ENCODE assay signal across 27 cellular contexts in genomic region chr20:57912227-57912582, GRCh38.
"Had no signal": no experiment of that assay in that cellular context is flagged by ENCODE, and none has a peak within 500 bp of the region (broad histone marks: within the 10 kb centered on the region; RNA-seq: fewer than 3 reads in every experiment).

No MANE protein-coding gene starts in this region.

- H3K27ac ChIP-seq: lower lobe of right lung, pancreas, psoas muscle, sigmoid colon, transverse colon, upper lobe of left lung had no signal

- ATAC-seq: left lobe of liver; left ventricle myocardium superior; lower lobe of right lung; naive thymus-derived CD8-positive, alpha-beta T cell; pancreas; psoas muscle; stimulated activated memory B cell treated with anti-CD40 and anti-IgM and Interleukin-4, amounts not matched to agents 10 μg/mL and 1 μg/mL and 100 μg/mL, for 72 hours; stimulated activated naive CD8-positive, alpha-beta T cell treated with anti-CD3 and anti-CD28 coated beads, Interleukin-15, amount 100 ng/mL, for 72 hours had no signal

- H3K4me1 ChIP-seq: lower lobe of right lung, pancreas, psoas muscle, sigmoid colon, transverse colon, upper lobe of left lung had no signal

- H3K9me3 ChIP-seq: lower lobe of right lung, pancreas, psoas muscle, sigmoid colon, transverse colon, upper lobe of left lung had no signal

- H3K4me1 Mint-ChIP-seq: naive thymus-derived CD8-positive, alpha-beta T cell; neural crest cell; stimulated activated memory B cell treated with anti-CD40 and anti-IgM and Interleukin-4, amounts not matched to agents 10 μg/mL and 1 μg/mL and 100 μg/mL, for 72 hours; stimulated activated naive CD8-positive, alpha-beta T cell treated with anti-CD3 and anti-CD28 coated beads, Interleukin-15, amount 100 ng/mL, for 72 hours had no signal

- H3K36me3 Mint-ChIP-seq: naive thymus-derived CD8-positive, alpha-beta T cell; stimulated activated memory B cell treated with anti-CD40 and anti-IgM and Interleukin-4, amounts not matched to agents 10 μg/mL and 1 μg/mL and 100 μg/mL, for 72 hours had no signal

- FAIRE-seq: keratinocyte, pancreas, small intestine had no signal

- DNase-seq: head of caudate nucleus; hippocampal formation; kidney glomerular epithelial cell; left cardiac atrium; left ventricle myocardium superior; lower lobe of right lung; mammary epithelial cell; mesenchymal stem cell; naive thymus-derived CD8-positive, alpha-beta T cell; nucleus accumbens; pancreas; psoas muscle; sigmoid colon; small intestine; stimulated activated CD4-positive, alpha-beta T cell treated with anti-CD3 and anti-CD28 coated beads, Interleukin-1b, Interleukin-23, amount 100 ng/mL, for 48 hours; stimulated activated CD4-positive, alpha-beta T cell treated with anti-CD3 and anti-CD28 coated beads, Interleukin-2, amount 100 ng/mL, for 48 hours; stimulated activated CD4-positive, alpha-beta T cell treated with anti-CD3 and anti-CD28 coated beads, Interleukin-4, amount 100 ng/mL, for 4 hours; stimulated activated CD8-positive, alpha-beta memory T cell treated with anti-CD3 and anti-CD28 coated beads, Interleukin-4, amount 100 ng/mL, for 48 hours; stimulated activated naive CD4-positive, alpha-beta T cell treated with Interleukin-2 at 50 U/mL for 16 hours; stimulated activated naive CD8-positive, alpha-beta T cell treated with anti-CD3 and anti-CD28 coated beads, Interleukin-15, amount 100 ng/mL, for 72 hours; substantia nigra; transverse colon; upper lobe of left lung had no signal

- H3K4me3 ChIP-seq: lower lobe of right lung, pancreas, psoas muscle, sigmoid colon, transverse colon, upper lobe of left lung had no signal

- H3K27me3 ChIP-seq: pancreas, sigmoid colon, transverse colon, upper lobe of left lung had no signal

- H3K36me3 ChIP-seq: lower lobe of right lung, pancreas, sigmoid colon, transverse colon, upper lobe of left lung had no signal

- H3K9me3 Mint-ChIP-seq: naive thymus-derived CD8-positive, alpha-beta T cell; neural crest cell; stimulated activated naive CD8-positive, alpha-beta T cell treated with anti-CD3 and anti-CD28 coated beads, Interleukin-15, amount 100 ng/mL, for 72 hours had no signal

- H3K4me3 Mint-ChIP-seq: naive thymus-derived CD8-positive, alpha-beta T cell; neural crest cell; stimulated activated memory B cell treated with anti-CD40 and anti-IgM and Interleukin-4, amounts not matched to agents 10 μg/mL and 1 μg/mL and 100 μg/mL, for 72 hours; stimulated activated naive CD8-positive, alpha-beta T cell treated with anti-CD3 and anti-CD28 coated beads, Interleukin-15, amount 100 ng/mL, for 72 hours had no signal

- H3K27ac Mint-ChIP-seq: naive thymus-derived CD8-positive, alpha-beta T cell; stimulated activated memory B cell treated with anti-CD40 and anti-IgM and Interleukin-4, amounts not matched to agents 10 μg/mL and 1 μg/mL and 100 μg/mL, for 72 hours; stimulated activated naive CD8-positive, alpha-beta T cell treated with anti-CD3 and anti-CD28 coated beads, Interleukin-15, amount 100 ng/mL, for 72 hours had no signal
